In genomic region chrX:64230123-64230970, GRCh38 we compare ENCODE assay signal across 17 cellular contexts. TPM values are rescaled to one million over a fixed set of nuclear protein-coding genes. Genes with fewer than 3 reads are reported as not detected.
"Had no signal": no experiment of that assay in that cellular context is flagged by ENCODE, and none has a peak within 500 bp of the region (broad histone marks: within the 10 kb centered on the region; RNA-seq: fewer than 3 reads in every experiment).

TSS of gene ASB12 (minus strand) at chrX:64230607. CDS start at chrX:64225650, 4,957 bp downstream.

- H3K27me3 ChIP-seq: foreskin keratinocyte, tibial artery had no signal

- H3K36me3 ChIP-seq: tibial artery had no signal

- H3K9me3 ChIP-seq: tibial artery had no signal

- H3K4me1 ChIP-seq: foreskin keratinocyte, tibial artery had no signal

- H3K27ac ChIP-seq: foreskin keratinocyte, skin epidermis, tibial artery had no signal

- DNase-seq: activated B cell treated with CpG ODN at 0.5 μM for 24 hours; activated CD4-positive, alpha-beta T cell treated with anti-CD3 and anti-CD28 coated beads, Interleukin-2, amount 10 ng/mL, durations not matched to agents 7 days and 5 days; activated naive CD4-positive, alpha-beta T cell; anterior cingulate cortex; cerebellar nuclear complex; effector CD8-positive, alpha-beta T cell; foreskin keratinocyte; left colon; natural killer cell; retina; stimulated activated CD4-positive, alpha-beta T cell treated with anti-CD3 and anti-CD28 coated beads, Interleukin-4, amount 100 ng/mL, for 24 hours; stimulated activated naive CD4-positive, alpha-beta T cell; tibial artery had no signal

- H3K4me3 ChIP-seq: skin epidermis, tibial artery had no signal

- ATAC-seq: foreskin keratinocyte, left colon, natural killer cell had no signal

RNA-seq across cellular contexts. Expression of gene ASB12, which starts in this region (rescaled TPM):
- total RNA-seq: activated CD4-positive, alpha-beta T cell treated with anti-CD3 and anti-CD28 coated beads, Interleukin-2, amount 10 ng/mL, durations not matched to agents 7 days and 5 days; lung microvascular endothelial cell; subcutaneous adipose tissue; T-helper 2 cell treated with Interferon-gamma antibody and Interleukin-4, amounts not matched to agents 100 ng/mL and 5 ng/mL, for 36 hours had no signal
- polyA plus RNA-seq: foreskin keratinocyte had no signal
